In the genomic region with DNA sequence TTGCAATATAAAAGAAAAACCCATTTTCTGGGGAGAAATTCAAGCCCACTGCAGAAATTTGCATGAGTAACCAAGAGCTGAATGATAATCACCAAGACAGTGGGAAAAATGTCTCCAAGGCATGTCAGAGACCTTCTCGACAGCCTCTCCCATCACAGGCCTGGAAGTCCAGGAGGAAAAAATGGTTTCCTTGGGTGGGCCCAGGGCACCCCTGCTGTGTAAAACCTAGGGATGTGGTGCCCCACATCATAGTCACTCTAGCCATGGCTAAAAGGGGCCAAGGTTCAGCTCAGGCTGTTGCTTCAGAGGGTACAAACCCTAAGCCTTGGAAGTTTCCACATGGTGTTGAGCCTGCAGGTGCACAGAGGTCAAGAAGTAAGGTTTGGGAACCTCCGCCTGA, we compare ENCODE assay signal across 39 cellular contexts.
"Had no signal": no experiment of that assay in that cellular context is flagged by ENCODE, and none has a peak within 500 bp of the region (broad histone marks: within the 10 kb centered on the region; RNA-seq: fewer than 3 reads in every experiment).

No MANE protein-coding gene starts in this region.

- H3K4me1 Mint-ChIP-seq: activated naive CD4-positive, alpha-beta T cell treated with anti-CD3 and anti-CD28 coated beads, Interleukin-2, amount 10 ng/mL, durations not matched to agents 7 days and 5 days; activated naive CD4-positive, alpha-beta T cell treated with anti-CD3 and anti-CD28 coated beads, Interleukin-2, amount 50 U/mL, for 24 hours; activated naive CD8-positive, alpha-beta T cell treated with anti-CD3 and anti-CD28 coated beads for 36 hours; activated naive CD8-positive, alpha-beta T cell treated with anti-CD3 and anti-CD28 coated beads, Interleukin-2, amount 10 ng/mL, durations not matched to agents 7 days and 5 days; activated naive CD8-positive, alpha-beta T cell treated with anti-CD3 and anti-CD28 coated beads, Interleukin-2, amount 50 U/mL, for 24 hours; activated T-helper 17 cell treated with anti-CD3 and anti-CD28 coated beads, Interleukin-2, amount 50 U/mL, for 72 hours; central memory CD8-positive, alpha-beta T cell had no signal

- DNase-seq: activated effector memory CD4-positive, alpha-beta T cell treated with anti-CD3 and anti-CD28 coated beads, Interleukin-2, amount 50 U/mL, for 16 hours; activated effector memory CD4-positive, alpha-beta T cell treated with Interleukin-2 at 50 U/mL for 16 hours; activated gamma-delta T cell; activated gamma-delta T cell treated with Interleukin-2 at 50 U/mL for 16 hours; activated naive CD4-positive, alpha-beta T cell; activated naive CD4-positive, alpha-beta T cell treated with anti-CD3 and anti-CD28 coated beads for 36 hours; activated naive CD4-positive, alpha-beta T cell treated with anti-CD3 and anti-CD28 coated beads, Interleukin-2, amount 10 ng/mL, durations not matched to agents 7 days and 5 days; activated naive CD4-positive, alpha-beta T cell treated with anti-CD3 and anti-CD28 coated beads, Interleukin-2, amount 50 U/mL, for 16 hours; activated naive CD4-positive, alpha-beta T cell treated with Interleukin-2 at 50 U/mL for 16 hours; activated naive CD8-positive, alpha-beta T cell treated with anti-CD3 and anti-CD28 coated beads for 36 hours; activated naive CD8-positive, alpha-beta T cell treated with anti-CD3 and anti-CD28 coated beads, Interleukin-2, amount 10 ng/mL, durations not matched to agents 7 days and 5 days; activated naive CD8-positive, alpha-beta T cell treated with anti-CD3 and anti-CD28 coated beads, Interleukin-2, amount 50 U/mL, for 24 hours; activated T-cell treated with anti-CD3 and anti-CD28 coated beads, Interleukin-2, amount 50 U/mL, for 24 hours; activated T-cell treated with anti-CD3 and anti-CD28 coated beads, Interleukin-2, amount 50 U/mL, for 4 hours; activated T-cell treated with anti-CD3 and anti-CD28 coated beads, Interleukin-2, amount 50 U/mL, for 48 hours; activated T-cell treated with anti-CD3 and anti-CD28 coated beads, Interleukin-2, amount 50 U/mL, for 72 hours; adrenal gland; amniotic stem cell; amygdala; anterior cingulate cortex; aorta; body of pancreas; brain microvascular endothelial cell; caudate nucleus; central memory CD4-positive, alpha-beta T cell; cerebellar nuclear complex had no signal

- H3K9me3 ChIP-seq: adrenal gland, ascending aorta, body of pancreas had no signal

- ATAC-seq: activated naive CD4-positive, alpha-beta T cell treated with anti-CD3 and anti-CD28 coated beads, Interleukin-2, amount 50 U/mL, for 72 hours; activated naive CD8-positive, alpha-beta T cell treated with anti-CD3 and anti-CD28 coated beads, Interleukin-2, amount 50 U/mL, for 24 hours; activated T-cell treated with anti-CD3 and anti-CD28 coated beads, Interleukin-2, amount 50 U/mL, for 4 hours; activated T-cell treated with anti-CD3 and anti-CD28 coated beads, Interleukin-2, amount 50 U/mL, for 72 hours; activated T-helper 17 cell treated with anti-CD3 and anti-CD28 coated beads, Interleukin-2, amount 50 U/mL, for 72 hours; body of pancreas had no signal

- H3K4me3 Mint-ChIP-seq: activated naive CD4-positive, alpha-beta T cell treated with anti-CD3 and anti-CD28 coated beads for 36 hours; activated naive CD4-positive, alpha-beta T cell treated with anti-CD3 and anti-CD28 coated beads, Interleukin-2, amount 10 ng/mL, durations not matched to agents 7 days and 5 days; activated naive CD4-positive, alpha-beta T cell treated with anti-CD3 and anti-CD28 coated beads, Interleukin-2, amount 50 U/mL, for 24 hours; activated naive CD8-positive, alpha-beta T cell; activated naive CD8-positive, alpha-beta T cell treated with anti-CD3 and anti-CD28 coated beads for 36 hours; activated naive CD8-positive, alpha-beta T cell treated with anti-CD3 and anti-CD28 coated beads, Interleukin-2, amount 10 ng/mL, durations not matched to agents 7 days and 5 days; activated naive CD8-positive, alpha-beta T cell treated with anti-CD3 and anti-CD28 coated beads, Interleukin-2, amount 50 U/mL, for 24 hours; activated T-cell treated with anti-CD3 and anti-CD28 coated beads, Interleukin-2, amount 50 U/mL, for 24 hours; activated T-cell treated with anti-CD3 and anti-CD28 coated beads, Interleukin-2, amount 50 U/mL, for 4 hours; activated T-cell treated with anti-CD3 and anti-CD28 coated beads, Interleukin-2, amount 50 U/mL, for 72 hours; activated T-helper 1 cell treated with anti-CD3 and anti-CD28 coated beads, Interleukin-12 subunit alpha, Interleukin-12 subunit beta, Interleukin-2, Interleukin-4 antibody, amounts not matched to agents 30 ng/mL and 10 ng/mL and 1 ng/mL, durations not matched to agents 14 hours and 24 hours and 36 hours; activated T-helper 17 cell treated with anti-CD3 and anti-CD28 coated beads, Interleukin-2, amount 50 U/mL, for 72 hours; brain; central memory CD8-positive, alpha-beta T cell had no signal

- H3K36me3 ChIP-seq: adrenal gland, brain microvascular endothelial cell, cardiac muscle cell had no signal

- H3K4me3 ChIP-seq: adrenal gland, ascending aorta, body of pancreas, breast epithelium, cardiac muscle cell had no signal

- FAIRE-seq: astrocyte, bronchial epithelial cell had no signal

- H3K4me1 ChIP-seq: ascending aorta, body of pancreas, breast epithelium had no signal

- H3K36me3 Mint-ChIP-seq: activated naive CD4-positive, alpha-beta T cell treated with anti-CD3 and anti-CD28 coated beads, Interleukin-2, amount 10 ng/mL, durations not matched to agents 7 days and 5 days; activated naive CD4-positive, alpha-beta T cell treated with anti-CD3 and anti-CD28 coated beads, Interleukin-2, amount 50 U/mL, for 24 hours; activated naive CD4-positive, alpha-beta T cell treated with anti-CD3 and anti-CD28 coated beads, Interleukin-2, amount 50 U/mL, for 72 hours; activated naive CD8-positive, alpha-beta T cell; activated naive CD8-positive, alpha-beta T cell treated with anti-CD3 and anti-CD28 coated beads for 36 hours; activated naive CD8-positive, alpha-beta T cell treated with anti-CD3 and anti-CD28 coated beads, Interleukin-2, amount 10 ng/mL, durations not matched to agents 7 days and 5 days had no signal

- H3K27ac ChIP-seq: adrenal gland, ascending aorta, body of pancreas, brain microvascular endothelial cell, breast epithelium, cardiac muscle cell had no signal

- H3K27ac Mint-ChIP-seq: activated naive CD4-positive, alpha-beta T cell treated with anti-CD3 and anti-CD28 coated beads for 36 hours; activated naive CD4-positive, alpha-beta T cell treated with anti-CD3 and anti-CD28 coated beads, Interleukin-2, amount 10 ng/mL, durations not matched to agents 7 days and 5 days; activated naive CD4-positive, alpha-beta T cell treated with anti-CD3 and anti-CD28 coated beads, Interleukin-2, amount 50 U/mL, for 24 hours; activated naive CD4-positive, alpha-beta T cell treated with anti-CD3 and anti-CD28 coated beads, Interleukin-2, amount 50 U/mL, for 72 hours; activated naive CD8-positive, alpha-beta T cell; activated naive CD8-positive, alpha-beta T cell treated with anti-CD3 and anti-CD28 coated beads for 36 hours; activated naive CD8-positive, alpha-beta T cell treated with anti-CD3 and anti-CD28 coated beads, Interleukin-2, amount 10 ng/mL, durations not matched to agents 7 days and 5 days; activated naive CD8-positive, alpha-beta T cell treated with anti-CD3 and anti-CD28 coated beads, Interleukin-2, amount 50 U/mL, for 24 hours; activated T-cell treated with anti-CD3 and anti-CD28 coated beads, Interleukin-2, amount 50 U/mL, for 24 hours; activated T-cell treated with anti-CD3 and anti-CD28 coated beads, Interleukin-2, amount 50 U/mL, for 72 hours; activated T-helper 1 cell treated with anti-CD3 and anti-CD28 coated beads, Interleukin-12 subunit alpha, Interleukin-12 subunit beta, Interleukin-2, Interleukin-4 antibody, amounts not matched to agents 30 ng/mL and 10 ng/mL and 1 ng/mL, durations not matched to agents 14 hours and 24 hours and 36 hours; activated T-helper 17 cell treated with anti-CD3 and anti-CD28 coated beads, Interleukin-2, amount 50 U/mL, for 72 hours; activated T-helper 2 cell treated with anti-CD3 and anti-CD28 coated beads, Interferon-gamma antibody, Interleukin-2, Interleukin-4, amounts not matched to agents 10 μg/mL and 5 μg/mL and 100 μg/mL, durations not matched to agents 14 hours and 24 hours and 36 hours; brain had no signal

- H3K27me3 Mint-ChIP-seq: activated naive CD4-positive, alpha-beta T cell treated with anti-CD3 and anti-CD28 coated beads, Interleukin-2, amount 10 ng/mL, durations not matched to agents 7 days and 5 days; activated naive CD4-positive, alpha-beta T cell treated with anti-CD3 and anti-CD28 coated beads, Interleukin-2, amount 50 U/mL, for 24 hours; activated naive CD8-positive, alpha-beta T cell; activated naive CD8-positive, alpha-beta T cell treated with anti-CD3 and anti-CD28 coated beads for 36 hours; activated naive CD8-positive, alpha-beta T cell treated with anti-CD3 and anti-CD28 coated beads, Interleukin-2, amount 10 ng/mL, durations not matched to agents 7 days and 5 days; activated naive CD8-positive, alpha-beta T cell treated with anti-CD3 and anti-CD28 coated beads, Interleukin-2, amount 50 U/mL, for 24 hours; activated T-cell treated with anti-CD3 and anti-CD28 coated beads, Interleukin-2, amount 50 U/mL, for 24 hours; activated T-helper 17 cell treated with anti-CD3 and anti-CD28 coated beads, Interleukin-2, amount 50 U/mL, for 72 hours; brain; central memory CD8-positive, alpha-beta T cell had no signal
